In the genomic region with DNA sequence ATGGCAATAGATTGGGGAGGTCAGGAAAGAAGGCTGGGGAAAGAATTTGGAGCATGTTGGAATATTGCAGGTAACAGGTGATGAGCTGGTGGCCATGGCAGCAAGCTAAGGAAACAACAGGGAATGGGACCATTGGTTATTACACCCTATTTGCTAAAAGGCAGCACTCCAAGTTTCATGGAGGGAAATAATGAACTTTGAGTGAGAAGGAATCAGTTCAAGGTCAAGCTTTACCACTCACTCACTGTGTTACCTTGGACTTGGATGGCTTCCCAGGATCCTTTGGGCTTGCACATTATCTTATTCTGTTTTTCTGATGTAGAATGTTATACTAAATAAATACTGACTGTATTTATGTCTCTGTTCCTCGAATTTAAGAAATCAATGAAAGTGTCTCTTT, we compare ENCODE assay signal across 23 cellular contexts.
"Had no signal": no experiment of that assay in that cellular context is flagged by ENCODE, and none has a peak within 500 bp of the region (broad histone marks: within the 10 kb centered on the region; RNA-seq: fewer than 3 reads in every experiment).

No MANE protein-coding gene starts in this region.

- H3K4me3 Mint-ChIP-seq: dendritic cell treated with granulocyte-macrophage colony-stimulating factor and Interleukin-4, amounts not matched to agents 40 ng/mL and 50 ng/mL, for 4 days; effector memory CD8-positive, alpha-beta T cell; endodermal cell; mesothelial cell of epicardium had no signal

- H3K27me3 ChIP-seq: esophagus squamous epithelium, gastrocnemius medialis, heart right ventricle had no signal

- H3K9me3 Mint-ChIP-seq: dendritic cell treated with granulocyte-macrophage colony-stimulating factor and Interleukin-4, amounts not matched to agents 40 ng/mL and 50 ng/mL, for 4 days; endodermal cell; mesothelial cell of epicardium had no signal

- H3K36me3 Mint-ChIP-seq: mesothelial cell of epicardium had no signal

- ATAC-seq: effector memory CD8-positive, alpha-beta T cell; esophagus mucosa; gastrocnemius medialis; heart right ventricle; left cardiac atrium; lower lobe of right lung; mucosa of descending colon had no signal

- H3K27ac Mint-ChIP-seq: dendritic cell treated with granulocyte-macrophage colony-stimulating factor and Interleukin-4, amounts not matched to agents 40 ng/mL and 50 ng/mL, for 4 days; effector memory CD8-positive, alpha-beta T cell; endodermal cell; mesothelial cell of epicardium had no signal

- H3K36me3 ChIP-seq: esophagus squamous epithelium, gastrocnemius medialis, heart right ventricle, left ventricle myocardium inferior, lower lobe of right lung had no signal

- DNase-seq: cortex of kidney; effector CD8-positive, alpha-beta T cell; effector memory CD8-positive, alpha-beta T cell; endodermal cell; esophagus squamous epithelium; foreskin fibroblast; foreskin melanocyte; gastrocnemius medialis; glutamatergic neuron; head of caudate nucleus; heart right ventricle; hippocampal formation; left cardiac atrium; left ventricle myocardium inferior; lower lobe of right lung; mucosa of descending colon had no signal

- H3K27ac ChIP-seq: epithelial cell of prostate, esophagus squamous epithelium, gastrocnemius medialis, heart right ventricle, left ventricle myocardium inferior, lower lobe of right lung had no signal

- H3K9me3 ChIP-seq: esophagus squamous epithelium, gastrocnemius medialis, heart right ventricle, left ventricle myocardium inferior, lower lobe of right lung, mucosa of descending colon had no signal

- H3K4me3 ChIP-seq: esophagus squamous epithelium, gastrocnemius medialis, heart right ventricle, left ventricle myocardium inferior, lower lobe of right lung, mucosa of descending colon had no signal

- H3K27me3 Mint-ChIP-seq: dendritic cell treated with granulocyte-macrophage colony-stimulating factor and Interleukin-4, amounts not matched to agents 40 ng/mL and 50 ng/mL, for 4 days; effector memory CD8-positive, alpha-beta T cell had no signal

- FAIRE-seq: colon, endometrium, keratinocyte had no signal

- H3K4me1 ChIP-seq: esophagus squamous epithelium, gastrocnemius medialis, heart right ventricle, left ventricle myocardium inferior, lower lobe of right lung had no signal
